Comparison of ENCODE assay signal across 24 cellular contexts in the genomic region with DNA sequence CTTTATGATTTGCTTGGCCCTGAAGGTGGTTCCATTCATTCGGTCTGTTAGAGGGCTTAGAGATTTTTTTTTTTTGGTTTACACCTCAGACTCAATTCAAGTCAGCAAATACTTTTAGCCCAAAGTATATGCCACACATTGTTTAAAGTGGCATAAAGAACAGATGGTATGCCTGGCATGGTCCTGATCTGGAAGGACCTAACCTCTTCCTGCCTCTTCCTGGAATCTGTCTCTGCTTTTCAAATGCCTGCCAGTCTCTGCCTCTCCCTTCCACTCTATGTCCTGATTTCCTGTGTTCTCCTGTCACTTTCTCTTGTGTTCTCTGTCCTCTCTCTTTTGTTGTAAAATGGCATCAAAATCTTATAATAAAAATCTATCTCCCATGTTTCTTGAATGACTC.
"Had no signal": no experiment of that assay in that cellular context is flagged by ENCODE, and none has a peak within 500 bp of the region (broad histone marks: within the 10 kb centered on the region; RNA-seq: fewer than 3 reads in every experiment).

No MANE protein-coding gene starts in this region.

- H3K27me3 ChIP-seq: neural progenitor cell, pancreas, right lobe of liver, sigmoid colon, stomach, thyroid gland, tibial nerve, upper lobe of left lung, vagina had no signal

- H3K4me2 ChIP-seq: neural progenitor cell had no signal

- FAIRE-seq: small intestine had no signal

- H2AFZ ChIP-seq: neural progenitor cell had no signal

- H3K9me3 ChIP-seq: pancreas, prostate gland, right lobe of liver, sigmoid colon, stomach, thoracic aorta, thyroid gland, tibial nerve, upper lobe of left lung, vagina had no signal

- H3K27ac Mint-ChIP-seq: natural killer cell; nephron; neural progenitor cell; stimulated activated effector memory CD8-positive, alpha-beta T cell treated with anti-CD3 and anti-CD28 coated beads, Interleukin-12 subunit alpha, Interleukin-12 subunit beta, amount 100 ng/mL, for 72 hours; stimulated activated naive B cell treated with anti-CD40 and anti-IgM and Interleukin-4, amounts not matched to agents 10 μg/mL and 1 μg/mL and 100 μg/mL, for 72 hours; stimulated activated naive CD8-positive, alpha-beta T cell treated with anti-CD3 and anti-CD28 coated beads, Interleukin-15, Interleukin-2, amounts not matched to agents 100 ng/mL and 50 ng/mL, for 24 hours had no signal

- DNase-seq: natural killer cell; pancreas; right cardiac atrium; right lobe of liver; sigmoid colon; stimulated activated CD4-positive, alpha-beta T cell treated with anti-CD3 and anti-CD28 coated beads, Interleukin-15, amount 100 ng/mL, for 24 hours; stimulated activated CD4-positive, alpha-beta T cell treated with anti-CD3 and anti-CD28 coated beads, Interleukin-2, amount 100 ng/mL, for 24 hours; stimulated activated CD4-positive, alpha-beta T cell treated with anti-CD3 and anti-CD28 coated beads, Interleukin-2, amount 100 ng/mL, for 48 hours; stimulated activated CD4-positive, alpha-beta T cell treated with anti-CD3 and anti-CD28 coated beads, Interleukin-4, amount 100 ng/mL, for 24 hours; stimulated activated naive B cell treated with anti-CD40 and anti-IgM and Interleukin-4, amounts not matched to agents 10 μg/mL and 1 μg/mL and 100 μg/mL, for 72 hours; stimulated activated naive CD4-positive, alpha-beta T cell treated with Interleukin-2 at 50 U/mL for 16 hours; stomach; thyroid gland; trophoblast cell; upper lobe of left lung had no signal

- H3K36me3 Mint-ChIP-seq: natural killer cell; neural progenitor cell; stimulated activated effector memory CD8-positive, alpha-beta T cell treated with anti-CD3 and anti-CD28 coated beads, Interleukin-12 subunit alpha, Interleukin-12 subunit beta, amount 100 ng/mL, for 72 hours; stimulated activated naive B cell treated with anti-CD40 and anti-IgM and Interleukin-4, amounts not matched to agents 10 μg/mL and 1 μg/mL and 100 μg/mL, for 72 hours had no signal

- H3K4me1 Mint-ChIP-seq: natural killer cell; nephron; neural progenitor cell; stimulated activated effector memory CD8-positive, alpha-beta T cell treated with anti-CD3 and anti-CD28 coated beads, Interleukin-12 subunit alpha, Interleukin-12 subunit beta, amount 100 ng/mL, for 72 hours; stimulated activated naive B cell treated with anti-CD40 and anti-IgM and Interleukin-4, amounts not matched to agents 10 μg/mL and 1 μg/mL and 100 μg/mL, for 72 hours had no signal

- H3K27ac ChIP-seq: neural progenitor cell, pancreas, prostate gland, right lobe of liver, sigmoid colon, stomach, thoracic aorta, thyroid gland, tibial nerve, upper lobe of left lung, vagina had no signal

- H3K36me3 ChIP-seq: neural progenitor cell, pancreas, prostate gland, right lobe of liver, sigmoid colon, stomach, thoracic aorta, thyroid gland, tibial nerve, upper lobe of left lung, vagina had no signal

- H3K4me3 Mint-ChIP-seq: natural killer cell; nephron; neural progenitor cell; stimulated activated effector memory CD8-positive, alpha-beta T cell treated with anti-CD3 and anti-CD28 coated beads, Interleukin-12 subunit alpha, Interleukin-12 subunit beta, amount 100 ng/mL, for 72 hours; stimulated activated naive B cell treated with anti-CD40 and anti-IgM and Interleukin-4, amounts not matched to agents 10 μg/mL and 1 μg/mL and 100 μg/mL, for 72 hours; stimulated activated naive CD8-positive, alpha-beta T cell treated with anti-CD3 and anti-CD28 coated beads, Interleukin-15, Interleukin-2, amounts not matched to agents 100 ng/mL and 50 ng/mL, for 24 hours had no signal

- H3K9me3 Mint-ChIP-seq: stimulated activated effector memory CD8-positive, alpha-beta T cell treated with anti-CD3 and anti-CD28 coated beads, Interleukin-12 subunit alpha, Interleukin-12 subunit beta, amount 100 ng/mL, for 72 hours; stimulated activated naive CD8-positive, alpha-beta T cell treated with anti-CD3 and anti-CD28 coated beads, Interleukin-15, Interleukin-2, amounts not matched to agents 100 ng/mL and 50 ng/mL, for 24 hours had no signal

- H3K9ac ChIP-seq: neural progenitor cell had no signal

- H3K4me3 ChIP-seq: neural progenitor cell, pancreas, prostate gland, right lobe of liver, sigmoid colon, stomach, thoracic aorta, thyroid gland, tibial nerve, upper lobe of left lung, vagina had no signal

- H3K4me1 ChIP-seq: neural progenitor cell, pancreas, prostate gland, right lobe of liver, sigmoid colon, stomach, thyroid gland, tibial nerve, upper lobe of left lung, vagina had no signal

- H3K27me3 Mint-ChIP-seq: stimulated activated naive B cell treated with anti-CD40 and anti-IgM and Interleukin-4, amounts not matched to agents 10 μg/mL and 1 μg/mL and 100 μg/mL, for 72 hours; stimulated activated naive CD8-positive, alpha-beta T cell treated with anti-CD3 and anti-CD28 coated beads, Interleukin-15, Interleukin-2, amounts not matched to agents 100 ng/mL and 50 ng/mL, for 24 hours had no signal

- ATAC-seq: natural killer cell; pancreas; right cardiac atrium; right lobe of liver; stimulated activated effector memory CD8-positive, alpha-beta T cell treated with anti-CD3 and anti-CD28 coated beads, Interleukin-12 subunit alpha, Interleukin-12 subunit beta, amount 100 ng/mL, for 72 hours; stimulated activated naive B cell treated with anti-CD40 and anti-IgM and Interleukin-4, amounts not matched to agents 10 μg/mL and 1 μg/mL and 100 μg/mL, for 72 hours had no signal
